ENCODE assay signal across 21 cellular contexts in genomic region chr14:65387171-65387570, GRCh38. TPM values are rescaled to one million over a fixed set of nuclear protein-coding genes. Genes with fewer than 3 reads are reported as not detected.
DNase-seq lines count a peak whose midpoint lies in the region; ATAC-seq, FAIRE-seq and TF ChIP-seq lines count a peak whose summit lies in the region.
"Had no signal": no experiment of that assay in that cellular context is flagged by ENCODE, and none has a peak within 500 bp of the region (broad histone marks: within the 10 kb centered on the region; RNA-seq: fewer than 3 reads in every experiment).

No MANE protein-coding gene starts in this region.

- H3K27me3 Mint-ChIP-seq in H9 (ENCODE audit: low read depth), result no peaks in the 10 kb centered on the region
- H3K27me3 Mint-ChIP-seq: CD4-positive, alpha-beta T cell had no signal

- H3K14ac ChIP-seq in H9 (ENCODE audit: insufficient read depth, low read length), result no peak overlapping the region

- H3K4ac ChIP-seq in H9 (ENCODE audit: low read depth, low read length), result no peak overlapping the region

- H3K36me3 ChIP-seq in GM12878 (ENCODE audit: control insufficient read depth in 2 of 2, insufficient read depth in 2 of 2, low read length in 1 of 2), result no peaks in the 10 kb centered on the region
- H3K36me3 ChIP-seq: BE2C had no signal

- H3K36me3 Mint-ChIP-seq in H9 (ENCODE audit: insufficient read depth in 1 of 3, low read depth in 3 of 3), result no peaks in the 10 kb centered on the region

- no peak overlapping the region for H2BK15ac ChIP-seq in H9 (ENCODE audit: low read depth, low read length)

- POLR2A ChIA-PET in GM12878 (lab: Charles Lee), result no interaction called here

- no peak overlapping the region for H2BK120ac ChIP-seq in H9 (ENCODE audit: low read depth, low read length, poor library complexity, severe bottlenecking)

- no peak overlapping the region for H2BK20ac ChIP-seq in H9 (ENCODE audit: low read depth, low read length, poor library complexity, severe bottlenecking)

- no peak overlapping the region for H3K4me3 ChIP-seq in GM12878
- H3K4me3 ChIP-seq: K562 had no signal

- H2AFZ ChIP-seq in GM12878 (ENCODE audit: control insufficient read depth, low read depth, low read length), result no peak overlapping the region
- no peak overlapping the region for H2AFZ ChIP-seq in H9 (ENCODE audit: low read length)

- RAD21 ChIA-PET in GM12878 (lab: Charles Lee; ENCODE audit: unreplicated experiment), result interaction anchor here (0.6 kb wide), 1 partner anchor 34 kb away, joined by 3 read pairs; no protein-coding TSS in a partner anchor

- H3K27me3 ChIP-seq in GM12878 (replicated peaks in 1 of 2; ENCODE audit: control insufficient read depth in 2 of 2, insufficient read depth in 2 of 2, low read length in 1 of 2) (no peaks in the 10 kb centered on the region), H9 (ENCODE audit: insufficient read depth, low read length) (no peaks in the 10 kb centered on the region)
- H3K27me3 ChIP-seq: BE2C had no signal

- CTCF ChIA-PET in GM12878 (lab: Yijun Ruan, JAX), result no interaction called here

- no peak overlapping the region for H3K56ac ChIP-seq in H9 (ENCODE audit: insufficient read length, low read depth, low read length)

- no peak overlapping the region for H3K27ac ChIP-seq in GM12878 (ENCODE audit: control insufficient read depth, insufficient read depth)
- no peak overlapping the region for H3K27ac ChIP-seq in H9 (ENCODE audit: insufficient read length, low read depth, low read length)
- H3K27ac ChIP-seq: HL-60 had no signal

- no peaks in the 10 kb centered on the region for H4K20me1 ChIP-seq in GM12878 (ENCODE audit: control insufficient read depth, insufficient read depth)
- no peaks in the 10 kb centered on the region for H4K20me1 ChIP-seq in H9 (ENCODE audit: control insufficient read depth, insufficient read depth, insufficient read length)

- H2AK5ac ChIP-seq in H9 (ENCODE audit: insufficient read length, low read length), result no peak overlapping the region

- no peak overlapping the region for H3K23ac ChIP-seq in H9 (ENCODE audit: insufficient read length, low read depth, low read length)

- TF ChIP-seq CTCF in GM12878 (IDR thresholded peaks at IDR 0.05 in 2 of 3, conservative IDR thresholded peaks at IDR 0.05 in 1 of 3; ENCODE audit: control insufficient read depth in 2 of 3, extremely low read depth in 1 of 3, insufficient read depth in 1 of 3, low read depth in 3 of 3, low read length in 3 of 3) (no peak), H9 (conservative IDR thresholded peaks at IDR 0.05) (no peak)

- no peaks in the 10 kb centered on the region for H3K9me3 Mint-ChIP-seq in H9
- H3K9me3 Mint-ChIP-seq: CD4-positive, alpha-beta T cell; HFFc6 had no signal

- WGBS in GM12878 (ENCODE audit: insufficient coverage, insufficient replicate concordance, low lambda C conversion rate, missing lambda C conversion rate), result 98% methylated on average over 6 of the region's 6 CpGs
- WGBS in H9 (ENCODE audit: extremely low coverage, insufficient read length, low lambda C conversion rate), result no CpG with 5 or more reads among the region's 6 CpGs

- no peaks in the 10 kb centered on the region for H3K79me2 ChIP-seq in GM12878 (ENCODE audit: control insufficient read depth, insufficient read depth, low read length)
- no peaks in the 10 kb centered on the region for H3K79me2 ChIP-seq in H9 (ENCODE audit: insufficient read depth, low read length)

- in situ Hi-C loops in GM12878 (cut with MboI), result no loop called here

- TF ChIP-seq EP300 in GM12878 (IDR thresholded peaks at IDR 0.05; ENCODE audit: borderline replicate concordance in 1 of 2, control insufficient read depth in 1 of 2, low read depth in 2 of 2, low read length in 2 of 2), result no peak

- TF ChIP-seq POLR2A in GM12891 (IDR thresholded peaks at IDR 0.05; ENCODE audit: low read depth, low read length), result no peak
- no peak for TF ChIP-seq POLR2A in GM12878 (IDR thresholded peaks at IDR 0.05; ENCODE audit: low read depth, low read length)

- TF ChIP-seq RAD21 in GM12878 (IDR thresholded peaks at IDR 0.05; ENCODE audit: insufficient read depth, low read depth, low read length), result no peak

- no peak overlapping the region for H3T11ph ChIP-seq in H9 (ENCODE audit: low read length)

- no peak overlapping the region for H4K91ac ChIP-seq in H9 (ENCODE audit: insufficient read length, low read depth, low read length)

- DNase-seq in GM12891 (ENCODE audit: insufficient read length, low spot score) (no peak), GM12878 (ENCODE audit: low read depth, low spot score) (no peak), urothelium cell line (ENCODE audit: low spot score) (no peak), H9 (no peak), kidney glomerular epithelial cell (lab: John Stamatoyannopoulos, UW) (no peak)
- no peak for DNase-seq in activated T-cell treated with anti-CD3 and anti-CD28 coated beads, Interleukin-2, amount 50 U/mL, for 1 hour
- DNase-seq: ACHN; BE2C; C1 segment of cervical spinal cord; Caco-2; CD4-positive, alpha-beta T cell; GDM1; HFFc6; IMR-90 had no signal

- intact Hi-C loops in GM12878 (cut with micrococcal nuclease; ENCODE audit: unreplicated experiment), result no loop called here

- H3K9ac ChIP-seq in GM12878 (ENCODE audit: control insufficient read depth, insufficient read depth, low read length) (no peak overlapping the region), H9 (ENCODE audit: extremely low read depth, insufficient read length, low read length) (no peak overlapping the region)

- H2BK12ac ChIP-seq in H9 (ENCODE audit: insufficient read length, low read depth, low read length), result no peak overlapping the region

- no peaks in the 10 kb centered on the region for H3K79me1 ChIP-seq in H9 (ENCODE audit: insufficient read depth, low read depth, low read length, poor library complexity, severe bottlenecking)

- H3K4me2 ChIP-seq in GM12878 (ENCODE audit: control insufficient read depth, insufficient read depth), result 0 out of 2 replicates have a peak overlapping the region, but pooled peaks have one; percentile 28
- no peak overlapping the region for H3K4me2 ChIP-seq in H9 (ENCODE audit: insufficient read depth, insufficient read length, low read length)

- H3K23me2 ChIP-seq in H9 (ENCODE audit: insufficient read length, low read depth, low read length, poor library complexity, severe bottlenecking), result no peaks in the 10 kb centered on the region

- no peak overlapping the region for H3K4me3 Mint-ChIP-seq in H9
- H3K4me3 Mint-ChIP-seq: CD4-positive, alpha-beta T cell; HFFc6 had no signal

- no peak overlapping the region for H4K5ac ChIP-seq in H9 (ENCODE audit: insufficient read length, low read depth, low read length)

- no peak overlapping the region for H3K27ac Mint-ChIP-seq in H9
- H3K27ac Mint-ChIP-seq: CD4-positive, alpha-beta T cell; HFFc6 had no signal

- H3K18ac ChIP-seq in H9 (ENCODE audit: insufficient read length, low read depth, low read length), result no peak overlapping the region

- H3K4me1 Mint-ChIP-seq in H9, result no peaks in the 10 kb centered on the region

- no peak overlapping the region for H4K8ac ChIP-seq in H9 (replicated peaks; ENCODE audit: insufficient read length, low read depth, low read length)

- H3K4me1 ChIP-seq in GM12878 (ENCODE audit: control insufficient read depth, insufficient read depth, low read length) (peaks cover 4% of the 10 kb centered on the region; the same call in 1 of the 2 replicates), H9 (ENCODE audit: insufficient read depth, low read length) (no peaks in the 10 kb centered on the region)
- H3K4me1 ChIP-seq: BE2C, Caco-2 had no signal

- BruUV-seq in GM12878 (replicated peaks; lab: Mats Ljungman, UMichigan), result no TSS peak

- ATAC-seq in HG02571 (IDR thresholded peaks at IDR 0.05; ENCODE audit: unreplicated experiment), result peak; percentile 15
- ATAC-seq in GM12878, result no peak
- ATAC-seq: HCT116, K562 had no signal

- H2BK5ac ChIP-seq in H9 (ENCODE audit: insufficient read length, low read length), result no peak overlapping the region

- SMC1A ChIA-PET in GM12878 (lab: Charles Lee; ENCODE audit: uncharacterized antibody, unreplicated experiment), result interaction anchor here (1.2 kb wide), 1 partner anchor 25 kb away, joined by 3 read pairs; no protein-coding TSS in a partner anchor

- peak; percentile 78 for FAIRE-seq in GM12891 (lab: Jason Lieb, UNC)
- no peak for FAIRE-seq in GM12878 (lab: Jason Lieb, UNC)
- FAIRE-seq in urothelium cell line (lab: Jason Lieb, UNC), result peak; percentile 66
- FAIRE-seq: A204.1, D721Med, H54, K562 had no signal

- H3K9me3 ChIP-seq in GM12878 (replicated peaks; ENCODE audit: control insufficient read depth, insufficient read depth, low read length) (no peaks in the 10 kb centered on the region; the same call in 2 of the 3 replicates), H9 (ENCODE audit: control insufficient read depth, low read depth, low read length) (no peaks in the 10 kb centered on the region)
- H3K9me3 ChIP-seq: BE2C, Caco-2 had no signal

TF ChIP-seq in GM12891, 5 proteins besides CTCF, POLR2A, EP300 and RAD21 (continues in another document):
- no peak for TF ChIP-seq TAF1 (IDR thresholded peaks at IDR 0.05; ENCODE audit: low read depth, low read length)
- no peak for TF ChIP-seq PAX5 (IDR thresholded peaks at IDR 0.05; ENCODE audit: insufficient read depth, low read length, severe bottlenecking)
- no peak for TF ChIP-seq SPI1 (IDR thresholded peaks at IDR 0.05; ENCODE audit: low read depth, low read length)

RNA-seq across cellular contexts. Expression of gene FUT8, which starts 25.4 kb away (rescaled TPM):
- 31.1 TPM for polyA plus RNA-seq in GM12891 (2012; ENCODE audit: low read depth, missing spikeins)
- 130 and 133 TPM in 2 replicates for total RNA-seq in GM12878 (2013; cell fraction: nucleolus; rRNA removed)
- total RNA-seq in GM12878 (2014; rRNA removed) (82.3 and 85.5 TPM in 2 replicates), GM12878 (2014; rRNA removed; fragmentation: Illumina TruSeq; extraction: Trizol) (86.3 and 88.7 TPM in 2 replicates), GM12878 (2021) (106 and 107 TPM in 2 replicates), H9 (2021) (43.9 and 44.3 TPM in 2 replicates)
- 20.9 TPM for polyA plus RNA-seq in GM12878 (2011; ENCODE audit: low read depth)
- polyA plus RNA-seq in GM12878 (2011; rRNA removed) (21.3 and 24.2 TPM in 2 replicates), GM12878 (2014; fragmentation: Illumina TruSeq; extraction: Trizol) (74.1 and 88.8 TPM in 2 replicates), GM12878 (2014; fragmentation: Nextera tagmentation; extraction: Ambion mirVana) (10 to 100 TPM; 25.0 to 45.6 TPM), GM12878 (2014; rRNA removed) (47.5 and 50.1 TPM in 2 replicates), GM12878 (2016; fragmentation: Nextera tagmentation; extraction: Ambion mirVana) (10 to 100 TPM; 64.2 to 68.3 TPM)
- 12.5 and 19.7 TPM in 2 replicates for polyA plus RNA-seq in GM12878 (2011; cell fraction: cytosol; rRNA removed)
- polyA plus RNA-seq in GM12878 (2011; cell fraction: nucleus; rRNA removed), result 10.7 and 11.2 TPM in 2 replicates
- 20.4 and 34.4 TPM in 2 replicates for polyA plus RNA-seq in GM12878 (2012)
- polyA minus RNA-seq in GM12878 (2011; rRNA and poly(A)+ RNA removed), result 29.7 and 42.8 TPM in 2 replicates
- polyA minus RNA-seq in GM12878 (2011; cell fraction: cytosol; rRNA and poly(A)+ RNA removed), result 9.6 and 9.9 TPM in 2 replicates
- polyA minus RNA-seq in GM12878 (2011; cell fraction: nucleus; rRNA and poly(A)+ RNA removed), result 31.3 and 55.2 TPM in 2 replicates
